In genomic region chr1:155463865-155464264, GRCh38 we compare ENCODE assay signal across 13 cellular contexts.
A peak's percentile ranks its signal among the peaks of the same experiment; 100 is the strongest.
DNase-seq lines count a peak whose midpoint lies in the region; ATAC-seq, FAIRE-seq and TF ChIP-seq lines count a peak whose summit lies in the region.
"Had no signal": no experiment of that assay in that cellular context is flagged by ENCODE, and none has a peak within 500 bp of the region (broad histone marks: within the 10 kb centered on the region; RNA-seq: fewer than 3 reads in every experiment).

No MANE protein-coding gene starts in this region.

- TF ChIP-seq CTCF in AG04450 (IDR thresholded peaks at IDR 0.05; ENCODE audit: low read depth, low read length), result no peak
- no peak for TF ChIP-seq CTCF in GM12878 (IDR thresholded peaks at IDR 0.05 in 2 of 3, conservative IDR thresholded peaks at IDR 0.05 in 1 of 3; ENCODE audit: control insufficient read depth in 2 of 3, extremely low read depth in 1 of 3, insufficient read depth in 1 of 3, low read depth in 3 of 3, low read length in 3 of 3)
- TF ChIP-seq CTCF in GM20000 (IDR thresholded peaks at IDR 0.05; ENCODE audit: extremely low read depth, missing control alignments), result no peak
- TF ChIP-seq CTCF in GM10266 (IDR thresholded peaks at IDR 0.05; ENCODE audit: control insufficient read depth, insufficient read depth, low read depth, missing control alignments), result no peak

- no peak overlapping the region for H3K4ac ChIP-seq in mesenchymal stem cell (ENCODE audit: low read depth in 1 of 2, low read length in 2 of 2)

- H3K9ac ChIP-seq in GM12878 (ENCODE audit: control insufficient read depth, insufficient read depth, low read length) (no peak overlapping the region), mesenchymal stem cell (ENCODE audit: low read length) (peak overlapping the region; percentile 48)

- FAIRE-seq in GM12878 (lab: Jason Lieb, UNC), result no peak
- FAIRE-seq: endometrium had no signal

- RAD21 ChIA-PET in GM12878 (lab: Charles Lee; ENCODE audit: unreplicated experiment), result no interaction called here

- H3K4me3 ChIP-seq in AG04450 (ENCODE audit: low read depth, low read length), result no peak overlapping the region
- no peak overlapping the region for H3K4me3 ChIP-seq in GM12878
- no peak overlapping the region for H3K4me3 ChIP-seq in mesenchymal stem cell (ENCODE audit: insufficient read depth in 1 of 2, low read depth in 1 of 2, low read length in 2 of 2)
- H3K4me3 ChIP-seq: GM23338 had no signal

- no peak overlapping the region for H2AK5ac ChIP-seq in mesenchymal stem cell (ENCODE audit: low read length, severe bottlenecking)

- no peak overlapping the region for H3K4me3 Mint-ChIP-seq in immature natural killer cell
- H3K4me3 Mint-ChIP-seq: GM23338 had no signal

- H3K36me3 Mint-ChIP-seq in immature natural killer cell, result peaks cover 0 to 10% (median 6%) of the 10 kb centered on the region in 3 donors

- intact Hi-C loops in GM12878 (cut with micrococcal nuclease; ENCODE audit: unreplicated experiment), result no loop called here

- H3K9me3 ChIP-seq in AG04450 (ENCODE audit: control insufficient read depth, insufficient read depth, low read length), result no peaks in the 10 kb centered on the region
- no peaks in the 10 kb centered on the region for H3K9me3 ChIP-seq in GM12878 (replicated peaks; ENCODE audit: control insufficient read depth, insufficient read depth, low read length)
- no peaks in the 10 kb centered on the region for H3K9me3 ChIP-seq in mesenchymal stem cell (ENCODE audit: control insufficient read depth, low read length)

- H3K36me3 ChIP-seq in GM12878 (ENCODE audit: control insufficient read depth in 2 of 2, insufficient read depth in 2 of 2, low read length in 1 of 2) (peaks cover 0 to 11% of the 10 kb centered on the region in 2 experiments; a peak in 2 of 4 replicates), mesenchymal stem cell (ENCODE audit: control insufficient read depth in 1 of 2, insufficient read depth in 2 of 2, low read depth in 1 of 2, low read length in 2 of 2) (peaks cover 3 to 12% of the 10 kb centered on the region in 2 experiments)

- H3K27ac ChIP-seq in AG04450 (ENCODE audit: low read depth, low read length), result no peak overlapping the region
- H3K27ac ChIP-seq in GM12878 (ENCODE audit: control insufficient read depth, insufficient read depth), result 0 out of 2 replicates have a peak overlapping the region, but pooled peaks have one; percentile 24
- H3K27ac ChIP-seq in mesenchymal stem cell (ENCODE audit: low read length, poor library complexity, severe bottlenecking), result peak overlapping the region; percentile 15

- H3K4me2 ChIP-seq in GM12878 (ENCODE audit: control insufficient read depth, insufficient read depth), result no peak overlapping the region
- no peak overlapping the region for H3K4me2 ChIP-seq in mesenchymal stem cell (ENCODE audit: low read length, poor library complexity, severe bottlenecking)
- H3K4me2 ChIP-seq: GM23338 had no signal

- H3K23ac ChIP-seq in mesenchymal stem cell (ENCODE audit: low read length in 2 of 2), result no peak overlapping the region

- H3K27me3 ChIP-seq in AG04450 (ENCODE audit: control insufficient read depth, insufficient read depth, low read length) (no peaks in the 10 kb centered on the region), GM12878 (replicated peaks in 1 of 2; ENCODE audit: control insufficient read depth in 2 of 2, insufficient read depth in 2 of 2, low read length in 1 of 2) (no peaks in the 10 kb centered on the region), mesenchymal stem cell (ENCODE audit: control insufficient read depth in 1 of 2, insufficient read depth in 1 of 2, low read length in 2 of 2) (no peaks in the 10 kb centered on the region)

- peaks cover 19 to 60% of the 10 kb centered on the region in 2 donors for H3K4me1 Mint-ChIP-seq in immature natural killer cell
- H3K4me1 Mint-ChIP-seq: GM23338 had no signal

- no peak overlapping the region for H2BK5ac ChIP-seq in mesenchymal stem cell (ENCODE audit: low read depth, low read length, poor library complexity, severe bottlenecking)

- H2AFZ ChIP-seq in GM12878 (ENCODE audit: control insufficient read depth, low read depth, low read length) (no peak overlapping the region), mesenchymal stem cell (ENCODE audit: low read depth, low read length) (no peak overlapping the region)
- H2AFZ ChIP-seq: GM23338 had no signal

- no peak overlapping the region for H3K14ac ChIP-seq in mesenchymal stem cell (ENCODE audit: low read length in 2 of 2)

- no peak overlapping the region for H2BK120ac ChIP-seq in mesenchymal stem cell (ENCODE audit: low read depth, low read length)

- H3K79me2 ChIP-seq in GM12878 (ENCODE audit: control insufficient read depth, insufficient read depth, low read length), result peaks cover 25% of the 10 kb centered on the region

- no peak overlapping the region for H3K27ac Mint-ChIP-seq in immature natural killer cell
- H3K27ac Mint-ChIP-seq: GM23338 had no signal

- H4K91ac ChIP-seq in mesenchymal stem cell (ENCODE audit: low read length), result no peak overlapping the region

- H3K27me3 Mint-ChIP-seq in immature natural killer cell (ENCODE audit: low read depth in 3 of 3), result no peaks in the 10 kb centered on the region

- SMC1A ChIA-PET in GM12878 (lab: Charles Lee; ENCODE audit: uncharacterized antibody, unreplicated experiment), result interaction anchor here (2.1 kb wide), 1 partner anchor 41 kb away, joined by 5 read pairs; no protein-coding TSS in a partner anchor

- no peak overlapping the region for H2BK15ac ChIP-seq in mesenchymal stem cell (ENCODE audit: low read depth, poor library complexity, severe bottlenecking)

- POLR2A ChIA-PET in AG04450 (lab: Yijun Ruan, JAX) (no interaction called here), GM12878 (lab: Charles Lee) (interaction anchor here (0.6 kb wide), 1 partner anchor 319 kb away, joined by 3 read pairs; no protein-coding TSS in a partner anchor)

- no TSS peak for BruUV-seq in GM12878 (replicated peaks; lab: Mats Ljungman, UMichigan)

- TF ChIP-seq POLR2A in GM12878 (IDR thresholded peaks at IDR 0.05; ENCODE audit: low read depth, low read length), result no peak

- H2BK12ac ChIP-seq in mesenchymal stem cell (ENCODE audit: low read length in 2 of 2), result no peak overlapping the region

- no peak for TF ChIP-seq EP300 in GM12878 (IDR thresholded peaks at IDR 0.05; ENCODE audit: borderline replicate concordance in 1 of 2, control insufficient read depth in 1 of 2, low read depth in 2 of 2, low read length in 2 of 2)

- H3K4me1 ChIP-seq in GM12878 (ENCODE audit: control insufficient read depth, insufficient read depth, low read length) (peaks cover 9% of the 10 kb centered on the region; the same call in 1 of the 2 replicates), mesenchymal stem cell (ENCODE audit: control insufficient read depth, insufficient read depth, low read depth, low read length) (no peaks in the 10 kb centered on the region)

- no peaks in the 10 kb centered on the region for H3K9me3 Mint-ChIP-seq in immature natural killer cell
- H3K9me3 Mint-ChIP-seq: GM23338 had no signal

- 45% methylated on average over 2 of the region's 2 CpGs for WGBS in GM12878 (ENCODE audit: insufficient coverage, insufficient replicate concordance, low lambda C conversion rate, missing lambda C conversion rate)
- 16% methylated on average over 2 of the region's 2 CpGs for WGBS in mesenchymal stem cell

- TF ChIP-seq RAD21 in GM12878 (IDR thresholded peaks at IDR 0.05; ENCODE audit: insufficient read depth, low read depth, low read length), result no peak

- DNase-seq in AG04450 (ENCODE audit: low read depth, low spot score), result peak; percentile 47
- DNase-seq in HCEC 1CT, result peak; percentile 65
- peak; percentile 8 for DNase-seq in GM12878 (ENCODE audit: low read depth, low spot score)
- DNase-seq in mesenchymal stem cell, result peak; percentile 95
- no peak for DNase-seq in immature natural killer cell
- DNase-seq in GM20000 (ENCODE audit: low spot score), result no peak
- no peak for DNase-seq in stimulated activated CD4-positive, alpha-beta T cell treated with anti-CD3 and anti-CD28 coated beads, Interleukin-4, amount 100 ng/mL, for 1 hour
- no peak for DNase-seq in GM10266 (ENCODE audit: extremely low spot score)
- DNase-seq: DMS 273 treated with DMSO at 0.1 percent for 48 hours, left colon, NCI-H1436 treated with DMSO at 0.1 percent for 48 hours had no signal

- in situ Hi-C loops in GM12878 (cut with MboI), result no loop called here

- peaks cover 6% of the 10 kb centered on the region for H3K79me1 ChIP-seq in mesenchymal stem cell (replicated peaks; ENCODE audit: low read length, poor library complexity, severe bottlenecking)

- ATAC-seq in GM12878, result peak; percentile 26; the same call in 2 of the 3 replicates
- ATAC-seq: GM23338, left colon had no signal

- H3K18ac ChIP-seq in mesenchymal stem cell (ENCODE audit: low read depth in 1 of 2, low read length in 2 of 2), result no peak overlapping the region

- CTCF ChIA-PET in AG04450 (lab: Charles Lee) (interaction anchor here (1.1 kb wide), 1 partner anchor 40 kb away, joined by 4 read pairs; no protein-coding TSS in a partner anchor), GM12878 (lab: Yijun Ruan, JAX) (no interaction called here)

- no peak overlapping the region for H4K8ac ChIP-seq in mesenchymal stem cell (ENCODE audit: low read length)

- H4K20me1 ChIP-seq in GM12878 (ENCODE audit: control insufficient read depth, insufficient read depth), result no peaks in the 10 kb centered on the region

TF ChIP-seq in GM12878, 131 proteins besides CTCF, POLR2A, EP300 and RAD21 (continues in another document):
- TF ChIP-seq TCF3 (IDR thresholded peaks at IDR 0.05; ENCODE audit: borderline replicate concordance, insufficient read depth, low read depth, low read length) (no peak), EED (IDR thresholded peaks at IDR 0.05; ENCODE audit: low read depth) (0 out of 2 replicates have a peak, but pooled peaks have one; percentile 17), RUNX3 (IDR thresholded peaks at IDR 0.05; ENCODE audit: low read length) (no peak), WRNIP1 (IDR thresholded peaks at IDR 0.05; ENCODE audit: borderline replicate concordance, low read depth, low read length) (no peak), MAX (IDR thresholded peaks at IDR 0.05; ENCODE audit: low read depth, low read length) (no peak), MYB (IDR thresholded peaks at IDR 0.05; ENCODE audit: borderline replicate concordance, low read depth, low read length) (no peak), MTA3 (IDR thresholded peaks at IDR 0.05; ENCODE audit: borderline replicate concordance, low read length) (no peak), ZNF207 (IDR thresholded peaks at IDR 0.05; ENCODE audit: borderline replicate concordance) (no peak), CBFB (IDR thresholded peaks at IDR 0.05; ENCODE audit: low read depth) (no peak), HDAC2 (IDR thresholded peaks at IDR 0.05) (no peak), GABPA (IDR thresholded peaks at IDR 0.05; ENCODE audit: low read depth) (no peak), RB1 (IDR thresholded peaks at IDR 0.05; ENCODE audit: borderline replicate concordance) (no peak)

Comparison
In these comparisons a context has a peak if more than half of its experiments do, and no peak if none do; other contexts are left out.
1. DNase-seq: peak in AG04450 (single experiment), HCEC 1CT (single experiment), GM12878 (single experiment) and mesenchymal stem cell (single experiment); none in immature natural killer cell (0 of 3), GM20000 (single experiment), stimulated activated CD4-positive, alpha-beta T cell treated with anti-CD3 and anti-CD28 coated beads, Interleukin-4, amount 100 ng/mL, for 1 hour (single experiment) and GM10266 (single experiment).